In the genomic region with DNA sequence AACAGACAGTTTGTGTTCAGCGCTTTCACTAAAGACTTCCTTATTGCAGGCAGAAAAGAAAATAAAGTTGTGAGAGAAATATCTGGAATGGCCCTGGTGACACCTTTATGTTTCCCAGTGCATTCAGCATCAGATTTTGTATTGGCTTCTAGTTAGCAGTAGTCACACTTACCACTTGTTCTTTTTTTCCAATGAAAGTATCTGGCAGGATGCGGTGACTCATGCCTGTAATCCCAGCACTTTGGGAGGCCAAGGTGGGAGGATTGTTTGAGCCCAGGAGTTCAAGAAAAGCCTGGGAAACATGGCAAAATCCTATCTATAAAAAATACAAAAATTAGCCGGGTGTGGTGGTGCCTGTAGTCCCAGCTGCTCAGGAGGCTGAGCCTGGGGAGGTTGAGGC, we compare ENCODE assay signal across 23 cellular contexts.
DNase-seq lines count a peak whose midpoint lies in the region; ATAC-seq and TF ChIP-seq lines count a peak whose summit lies in the region.
"Had no signal": no experiment of that assay in that cellular context is flagged by ENCODE, and none has a peak within 500 bp of the region (broad histone marks: within the 10 kb centered on the region; RNA-seq: fewer than 3 reads in every experiment).

No MANE protein-coding gene starts in this region.

- ATAC-seq in GM18870 (IDR thresholded peaks at IDR 0.05; ENCODE audit: unreplicated experiment) = no peak
- ATAC-seq: pancreas had no signal

- no peak overlapping the region for H3K4me2 ChIP-seq in SK-N-SH

- no peak overlapping the region for H3K4me3 ChIP-seq in SK-N-SH (ENCODE audit: low read depth in 2 of 2, low read length in 1 of 2)
- H3K4me3 ChIP-seq in fibroblast of the aortic adventitia (ENCODE audit: low read depth, low read length) = no peak overlapping the region
- H3K4me3 ChIP-seq: lung, pancreas, tibial nerve had no signal

- H3K79me2 ChIP-seq in SK-N-SH (ENCODE audit: insufficient read depth) = no peaks in the 10 kb centered on the region

- no peaks in the 10 kb centered on the region for H3K36me3 Mint-ChIP-seq in T-helper 2 cell treated with Interferon-gamma antibody and Interleukin-4, amounts not matched to agents 5 μg/mL and 100 μg/mL, for 36 hours (ENCODE audit: low read depth)
- H3K36me3 Mint-ChIP-seq: activated naive CD8-positive, alpha-beta T cell had no signal

- H3F3A ChIP-seq in SK-N-SH (replicated peaks; ENCODE audit: insufficient read depth) = no peaks in the 10 kb centered on the region

- CTCF ChIA-PET in SK-N-SH (lab: Yijun Ruan, JAX) = interaction anchor here (1.0 to 1.4 kb wide), 2 partner anchors 37 to 44 kb away, joined by 3 to 4 read pairs; no protein-coding TSS in a partner anchor

- H3K27ac ChIP-seq in SK-N-SH (ENCODE audit: low read depth in 2 of 2, low read length in 1 of 2) = no peak overlapping the region
- H3K27ac ChIP-seq: pancreas, RWPE1, tibial nerve had no signal

- TF ChIP-seq CTCF in SK-N-SH (IDR thresholded peaks at IDR 0.05) (no peak), fibroblast of the aortic adventitia (IDR thresholded peaks at IDR 0.05; ENCODE audit: insufficient read depth, low read length) (no peak)

- no peak overlapping the region for H3K4me3 Mint-ChIP-seq in T-helper 2 cell treated with Interferon-gamma antibody and Interleukin-4, amounts not matched to agents 5 μg/mL and 100 μg/mL, for 36 hours
- H3K4me3 Mint-ChIP-seq: activated naive CD8-positive, alpha-beta T cell; activated T-helper 1 cell treated with anti-CD3 and anti-CD28 coated beads, Interleukin-12 subunit alpha, Interleukin-12 subunit beta, Interleukin-2, Interleukin-4 antibody, amounts not matched to agents 30 ng/mL and 10 ng/mL and 1 ng/mL, durations not matched to agents 14 hours and 24 hours and 36 hours had no signal

- DNase-seq in HCEC 1CT (peak; percentile 36), SK-N-SH (no peak), fibroblast of the aortic adventitia (ENCODE audit: low read depth) (peak; percentile 16), renal cortical epithelial cell (ENCODE audit: low read depth) (peak; percentile 34), activated T-cell treated with anti-CD3 and anti-CD28 coated beads for 4 hours (no peak)
- DNase-seq in T-helper 2 cell treated with Interferon-gamma antibody and Interleukin-4, amounts not matched to agents 5 μg/mL and 100 μg/mL, for 36 hours (ENCODE audit: low spot score) = no peak
- DNase-seq: activated CD4-positive, alpha-beta T cell treated with anti-CD3 and anti-CD28 coated beads for 1 hour; BE2C; Caco-2; central memory CD4-positive, alpha-beta T cell; GF-D8; NCI-H1930; NCI-H446 treated with DMSO at 0.1 percent for 48 hours; NK-92 treated with Interleukin-12 subunit alpha and Interleukin-12 subunit beta, amount 100 ng/mL, for 24 hours; pancreas; stimulated activated CD4-positive, alpha-beta T cell treated with anti-CD3 and anti-CD28 coated beads, Interleukin-2, amount 100 ng/mL, for 24 hours; stimulated activated naive CD4-positive, alpha-beta T cell treated with Interleukin-2 at 50 U/mL for 16 hours had no signal

- no peak for TF ChIP-seq RAD21 in SK-N-SH (IDR thresholded peaks at IDR 0.05; ENCODE audit: low read length)

- no peaks in the 10 kb centered on the region for H3K27me3 Mint-ChIP-seq in T-helper 2 cell treated with Interferon-gamma antibody and Interleukin-4, amounts not matched to agents 5 μg/mL and 100 μg/mL, for 36 hours (ENCODE audit: low read depth)
- H3K27me3 Mint-ChIP-seq: activated naive CD8-positive, alpha-beta T cell had no signal

- H3K9ac ChIP-seq in SK-N-SH = no peak overlapping the region

- no peaks in the 10 kb centered on the region for H3K9me2 ChIP-seq in SK-N-SH

- no peaks in the 10 kb centered on the region for H3K9me3 ChIP-seq in SK-N-SH
- H3K9me3 ChIP-seq: BE2C, Caco-2, pancreas, tibial nerve had no signal

- no peak overlapping the region for H3K27ac Mint-ChIP-seq in T-helper 2 cell treated with Interferon-gamma antibody and Interleukin-4, amounts not matched to agents 5 μg/mL and 100 μg/mL, for 36 hours
- H3K27ac Mint-ChIP-seq: activated naive CD8-positive, alpha-beta T cell; activated T-helper 1 cell treated with anti-CD3 and anti-CD28 coated beads, Interleukin-12 subunit alpha, Interleukin-12 subunit beta, Interleukin-2, Interleukin-4 antibody, amounts not matched to agents 30 ng/mL and 10 ng/mL and 1 ng/mL, durations not matched to agents 14 hours and 24 hours and 36 hours had no signal

- 87% methylated on average over 3 of the region's 3 CpGs for WGBS in SK-N-SH (ENCODE audit: low lambda C conversion rate)

- H3K9me3 Mint-ChIP-seq in T-helper 2 cell treated with Interferon-gamma antibody and Interleukin-4, amounts not matched to agents 5 μg/mL and 100 μg/mL, for 36 hours = peaks cover 3% of the 10 kb centered on the region
- H3K9me3 Mint-ChIP-seq: activated T-helper 1 cell treated with anti-CD3 and anti-CD28 coated beads, Interleukin-12 subunit alpha, Interleukin-12 subunit beta, Interleukin-2, Interleukin-4 antibody, amounts not matched to agents 30 ng/mL and 10 ng/mL and 1 ng/mL, durations not matched to agents 14 hours and 24 hours and 36 hours had no signal

- H2AFZ ChIP-seq in SK-N-SH (ENCODE audit: low read depth) = no peak overlapping the region

- POLR2A ChIA-PET in SK-N-SH (lab: Yijun Ruan, JAX) = no interaction called here

- no peaks in the 10 kb centered on the region for H4K20me1 ChIP-seq in SK-N-SH (ENCODE audit: insufficient read depth)

- no peaks in the 10 kb centered on the region for H3K36me3 ChIP-seq in SK-N-SH (replicated peaks in 1 of 2; ENCODE audit: control insufficient read depth in 1 of 2, insufficient read depth in 2 of 2, low read length in 1 of 2)
- H3K36me3 ChIP-seq: BE2C, pancreas, tibial nerve had no signal

- no peak for TF ChIP-seq EP300 in SK-N-SH (IDR thresholded peaks at IDR 0.05; ENCODE audit: borderline replicate concordance in 1 of 2, low read depth in 1 of 2, low read length in 1 of 2)

- H3K27me3 ChIP-seq in SK-N-SH (ENCODE audit: insufficient read depth) = no peaks in the 10 kb centered on the region
- H3K27me3 ChIP-seq: BE2C, pancreas, tibial nerve had no signal

- H3K4me1 ChIP-seq in SK-N-SH (ENCODE audit: control insufficient read depth in 1 of 2, insufficient read depth in 2 of 2, low read depth in 1 of 2, low read length in 1 of 2) = no peaks in the 10 kb centered on the region; a peak in 1 of 4 replicates
- H3K4me1 ChIP-seq: BE2C, Caco-2, pancreas had no signal

- no peaks in the 10 kb centered on the region for H3K4me1 Mint-ChIP-seq in T-helper 2 cell treated with Interferon-gamma antibody and Interleukin-4, amounts not matched to agents 5 μg/mL and 100 μg/mL, for 36 hours (ENCODE audit: low read depth)

TF ChIP-seq in SK-N-SH, 30 proteins besides CTCF, POLR2A, EP300 and RAD21:
- no peak for TF ChIP-seq FOXM1 (IDR thresholded peaks at IDR 0.05; ENCODE audit: low read depth)
- TF ChIP-seq CHD2 (IDR thresholded peaks at IDR 0.05; ENCODE audit: low read length, partially characterized antibody) = no peak
- peak; percentile 28; the same call in 1 of the 2 replicates for TF ChIP-seq JUND (IDR thresholded peaks at IDR 0.05)
- peak; percentile 30; the same call in 1 of the 2 replicates for TF ChIP-seq FOSL2 (IDR thresholded peaks at IDR 0.05; ENCODE audit: borderline replicate concordance, low read depth)
- TF ChIP-seq SIN3A (IDR thresholded peaks at IDR 0.05; ENCODE audit: borderline replicate concordance, low read depth, low read length) = no peak

Comparison
In these comparisons a context has a peak if more than half of its experiments do, and no peak if none do; other contexts are left out.
1. DNase-seq: peak in HCEC 1CT (single experiment), fibroblast of the aortic adventitia (single experiment) and renal cortical epithelial cell (single experiment); none in SK-N-SH (single experiment), activated T-cell treated with anti-CD3 and anti-CD28 coated beads for 4 hours (single experiment) and T-helper 2 cell treated with Interferon-gamma antibody and Interleukin-4, amounts not matched to agents 5 μg/mL and 100 μg/mL, for 36 hours (single experiment).